20 cellular contexts compared by ENCODE assay signal in the genomic region with DNA sequence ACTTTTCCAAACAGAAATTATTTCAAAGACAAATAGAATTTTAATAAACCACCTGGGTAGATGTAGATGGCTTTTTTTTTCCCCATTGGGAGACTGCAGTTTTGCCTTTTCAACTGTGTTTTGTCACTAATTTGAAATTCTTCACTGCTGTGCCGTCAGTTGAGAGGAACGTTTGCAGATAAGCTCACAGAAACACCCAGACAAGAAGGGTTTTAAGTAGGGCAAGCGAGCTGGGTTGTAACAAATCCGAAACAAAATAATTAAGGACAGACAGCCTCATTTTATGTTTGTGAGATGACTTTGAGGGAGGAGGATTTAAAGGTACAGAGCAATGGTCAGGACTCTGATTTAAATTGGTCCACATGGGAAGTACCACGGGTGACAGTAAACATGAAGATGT.
DNase-seq lines count a peak whose midpoint lies in the region; ATAC-seq and TF ChIP-seq lines count a peak whose summit lies in the region.
"Had no signal": no experiment of that assay in that cellular context is flagged by ENCODE, and none has a peak within 500 bp of the region (broad histone marks: within the 10 kb centered on the region; RNA-seq: fewer than 3 reads in every experiment).

No MANE protein-coding gene starts in this region.

- peak overlapping the region; percentile 43 for H3K27ac Mint-ChIP-seq in mesothelial cell of epicardium
- peak overlapping the region; percentile 90 for H3K27ac Mint-ChIP-seq in nephron progenitor cell
- H3K27ac Mint-ChIP-seq in CD4-positive, alpha-beta T cell: no peak overlapping the region
- H3K27ac Mint-ChIP-seq: CD14-positive monocyte; CD4-positive, CD25-positive, alpha-beta regulatory T cell; CD8-positive, alpha-beta T cell had no signal

- H3K36me3 ChIP-seq in hepatocyte (replicated peaks; ENCODE audit: insufficient read depth, low read depth) (no peaks in the 10 kb centered on the region), testis (ENCODE audit: low read depth, missing control alignments) (no peaks in the 10 kb centered on the region), PC-3 (ENCODE audit: low read depth, low read length) (no peaks in the 10 kb centered on the region)
- H3K36me3 ChIP-seq: BE2C, BLaER1 had no signal

- H4K20me1 ChIP-seq in hepatocyte (ENCODE audit: insufficient read depth, poor library complexity, severe bottlenecking) (no peaks in the 10 kb centered on the region), PC-3 (ENCODE audit: low read length) (no peaks in the 10 kb centered on the region)
- H4K20me1 ChIP-seq: BLaER1 had no signal

- H3K4me1 ChIP-seq in hepatocyte (ENCODE audit: insufficient read depth) (peaks cover 13% of the 10 kb centered on the region), testis (peaks cover 2% of the 10 kb centered on the region), PC-3 (ENCODE audit: insufficient read depth, low read length) (no peaks in the 10 kb centered on the region)
- H3K4me1 ChIP-seq: BE2C, Caco-2 had no signal

- H3K9me3 Mint-ChIP-seq in mesothelial cell of epicardium (peaks cover 16% of the 10 kb centered on the region), nephron progenitor cell (peaks cover 29% of the 10 kb centered on the region)
- H3K9me3 Mint-ChIP-seq in CD4-positive, alpha-beta T cell: peaks cover 4% of the 10 kb centered on the region

- TF ChIP-seq CTCF in hepatocyte (IDR thresholded peaks at IDR 0.05; ENCODE audit: poor library complexity) (no peak), mesothelial cell of epicardium (IDR thresholded peaks at IDR 0.05; ENCODE audit: unreplicated experiment) (no peak), nephron progenitor cell (IDR thresholded peaks at IDR 0.05) (no peak), testis (IDR thresholded peaks at IDR 0.05) (no peak), PC-3 (conservative IDR thresholded peaks at IDR 0.05; ENCODE audit: low read depth, low read length) (no peak)
- no peak for TF ChIP-seq CTCF in CD4-positive, alpha-beta T cell (IDR thresholded peaks at IDR 0.05)

- H3K4me3 ChIP-seq in hepatocyte (no peak overlapping the region), testis (no peak overlapping the region), PC-3 (ENCODE audit: low read length) (no peak overlapping the region)
- H3K4me3 ChIP-seq: BLaER1 had no signal

- no peak overlapping the region for H3K9ac ChIP-seq in PC-3 (ENCODE audit: low read length)
- H3K9ac ChIP-seq: BLaER1 had no signal

- H3K27me3 Mint-ChIP-seq in mesothelial cell of epicardium (ENCODE audit: low read depth): no peaks in the 10 kb centered on the region
- H3K27me3 Mint-ChIP-seq in nephron progenitor cell (ENCODE audit: low read depth, poor library complexity): peaks cover 7% of the 10 kb centered on the region
- H3K27me3 Mint-ChIP-seq in CD4-positive, alpha-beta T cell: peaks cover 5% of the 10 kb centered on the region
- H3K27me3 Mint-ChIP-seq: CD4-positive, CD25-positive, alpha-beta regulatory T cell had no signal

- TF ChIP-seq POLR2A in testis (IDR thresholded peaks at IDR 0.05): no peak

- intact Hi-C loops in testis (cut with DNase I; ENCODE audit: low total_unique reads) (no loop called here), left cardiac atrium (cut with DNase I) (no loop called here), PC-3 (cut with micrococcal nuclease) (no loop called here)
- intact Hi-C loops in CD4-positive, alpha-beta T cell (cut with DNase I, micrococcal nuclease): no loop called here

- no peak overlapping the region for H3K4me3 Mint-ChIP-seq in mesothelial cell of epicardium
- no peak overlapping the region for H3K4me3 Mint-ChIP-seq in nephron progenitor cell
- no peak overlapping the region for H3K4me3 Mint-ChIP-seq in CD4-positive, alpha-beta T cell
- H3K4me3 Mint-ChIP-seq: CD14-positive monocyte; CD4-positive, CD25-positive, alpha-beta regulatory T cell; CD8-positive, alpha-beta T cell had no signal

- H3K4me1 Mint-ChIP-seq in mesothelial cell of epicardium (peaks cover 3% of the 10 kb centered on the region), nephron progenitor cell (peaks cover 27% of the 10 kb centered on the region)
- no peaks in the 10 kb centered on the region for H3K4me1 Mint-ChIP-seq in CD4-positive, alpha-beta T cell (ENCODE audit: low read depth)
- H3K4me1 Mint-ChIP-seq: CD14-positive monocyte; CD4-positive, CD25-positive, alpha-beta regulatory T cell had no signal

- H2AFZ ChIP-seq in hepatocyte (no peak overlapping the region), PC-3 (ENCODE audit: low read length) (no peak overlapping the region)

- no peak for DNase-seq in hepatocyte (ENCODE audit: low spot score)
- no peak for DNase-seq in mesothelial cell of epicardium (ENCODE audit: low spot score in 2 of 2, unreplicated experiment in 2 of 2)
- no peak for DNase-seq in nephron progenitor cell
- DNase-seq in testis: peak; percentile 68
- no peak for DNase-seq in NOMO-1 (lab: John Stamatoyannopoulos, UW; ENCODE audit: unreplicated experiment in 2 of 2)
- no peak for DNase-seq in left cardiac atrium
- no peak for DNase-seq in CD4-positive, alpha-beta T cell
- no peak for DNase-seq in PC-3
- DNase-seq: 8988T; ACHN; BE2C; C1 segment of cervical spinal cord; Caco-2; Calu3; CD4-positive, CD25-positive, alpha-beta regulatory T cell; CD8-positive, alpha-beta T cell; DMS79 treated with DMSO at 0.1 percent for 48 hours; GF-D8 had no signal

- H3K27me3 ChIP-seq in hepatocyte (no peaks in the 10 kb centered on the region), testis (no peaks in the 10 kb centered on the region), PC-3 (ENCODE audit: low read length) (no peaks in the 10 kb centered on the region)
- no peaks in the 10 kb centered on the region for H3K27me3 ChIP-seq in CD4-positive, alpha-beta T cell (ENCODE audit: control insufficient read depth, insufficient read depth, low read length)
- H3K27me3 ChIP-seq: BE2C, BLaER1 had no signal

- WGBS in hepatocyte (ENCODE audit: low lambda C conversion rate, missing lambda C conversion rate): 36% methylated on average over 5 of the region's 5 CpGs
- WGBS in testis, 2 donors: 30 to 41% methylated on average over 5 of the region's 5 CpGs

- H3K9me2 ChIP-seq in hepatocyte (replicated peaks; ENCODE audit: insufficient read depth): no peaks in the 10 kb centered on the region
- H3K9me2 ChIP-seq in PC-3 (replicated peaks; ENCODE audit: low read length): no peaks in the 10 kb centered on the region

- no TSS peak for BruUV-seq in PC-3 (replicated peaks; lab: Mats Ljungman, UMichigan)

- H3F3A ChIP-seq in PC-3 (ENCODE audit: low read length, unreplicated experiment): no peaks in the 10 kb centered on the region

- H3K79me2 ChIP-seq in hepatocyte (no peaks in the 10 kb centered on the region), PC-3 (ENCODE audit: low read length) (no peaks in the 10 kb centered on the region)

- H3K27ac ChIP-seq in hepatocyte (no peak overlapping the region), testis (no peak overlapping the region), PC-3 (ENCODE audit: low read length) (no peak overlapping the region)
- no peak overlapping the region for H3K27ac ChIP-seq in CD4-positive, alpha-beta T cell (ENCODE audit: low read depth, low read length)
- H3K27ac ChIP-seq: BLaER1 had no signal

- H3K36me3 Mint-ChIP-seq in mesothelial cell of epicardium (no peaks in the 10 kb centered on the region), nephron progenitor cell (ENCODE audit: low read depth) (peaks cover 13% of the 10 kb centered on the region)
- H3K36me3 Mint-ChIP-seq in CD4-positive, alpha-beta T cell (ENCODE audit: low read depth): no peaks in the 10 kb centered on the region
- H3K36me3 Mint-ChIP-seq: CD14-positive monocyte; CD4-positive, CD25-positive, alpha-beta regulatory T cell; CD8-positive, alpha-beta T cell had no signal

- ATAC-seq in left cardiac atrium (no peak), PC-3 (no peak)
- ATAC-seq in CD4-positive, alpha-beta T cell (ENCODE audit: poor library complexity): no peak
- ATAC-seq: CD8-positive, alpha-beta T cell had no signal

- CTCF ChIA-PET in CD4-positive, alpha-beta T cell (lab: Charles Lee): no interaction called here
- CTCF ChIA-PET in PC-3 (lab: Charles Lee): no interaction called here

- POLR2A ChIA-PET in CD4-positive, alpha-beta T cell (lab: Charles Lee): no interaction called here
- POLR2A ChIA-PET in PC-3 (lab: Charles Lee; ENCODE audit: unreplicated experiment): no interaction called here

- H3K4me2 ChIP-seq in hepatocyte: peak overlapping the region; percentile 2
- no peak overlapping the region for H3K4me2 ChIP-seq in PC-3 (ENCODE audit: low read length)

- no peaks in the 10 kb centered on the region for H3K9me3 ChIP-seq in hepatocyte (ENCODE audit: low read depth)
- H3K9me3 ChIP-seq in testis: no peaks in the 10 kb centered on the region
- H3K9me3 ChIP-seq in CD4-positive, alpha-beta T cell (ENCODE audit: control insufficient read depth, low read length): no peaks in the 10 kb centered on the region
- no peaks in the 10 kb centered on the region for H3K9me3 ChIP-seq in PC-3 (ENCODE audit: low read length)
- H3K9me3 ChIP-seq: BE2C, Caco-2 had no signal
